In the genomic region with DNA sequence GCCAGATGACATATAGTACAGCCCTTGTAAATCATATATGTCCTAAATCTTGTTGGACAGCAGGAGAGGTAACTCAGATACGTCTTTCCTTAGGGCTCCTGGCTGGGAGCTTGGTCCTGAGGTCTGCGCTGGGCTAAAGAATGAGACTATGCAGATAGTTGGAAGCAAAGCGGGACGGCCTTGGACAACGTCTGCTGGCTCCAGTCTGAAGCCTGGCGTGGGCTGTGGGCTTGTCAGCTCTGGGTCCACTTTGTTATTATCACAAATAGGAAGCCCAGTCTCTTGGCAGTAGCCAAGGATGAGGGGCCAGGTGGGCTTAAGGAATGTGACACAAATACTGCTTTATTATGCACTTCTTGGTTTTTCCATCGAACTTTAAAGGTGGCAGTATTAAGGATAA, we compare ENCODE assay signal across 13 cellular contexts.
A peak's percentile ranks its signal among the peaks of the same experiment; 100 is the strongest.
DNase-seq lines count a peak whose midpoint lies in the region; ATAC-seq and TF ChIP-seq lines count a peak whose summit lies in the region.
"Had no signal": no experiment of that assay in that cellular context is flagged by ENCODE, and none has a peak within 500 bp of the region (broad histone marks: within the 10 kb centered on the region; RNA-seq: fewer than 3 reads in every experiment).

No MANE protein-coding gene starts in this region.

- H3K4me3 Mint-ChIP-seq in endodermal cell, result no peak overlapping the region
- H3K4me3 Mint-ChIP-seq in nephron, result no peak overlapping the region
- H3K4me3 Mint-ChIP-seq in natural killer cell, result no peak overlapping the region
- H3K4me3 Mint-ChIP-seq in activated CD4-positive, alpha-beta memory T cell treated with anti-CD3 and anti-CD28 coated beads, Interleukin-2, amount 10 ng/mL, durations not matched to agents 7 days and 5 days, result no peak overlapping the region
- H3K4me3 Mint-ChIP-seq: CD4-positive, alpha-beta memory T cell had no signal

- H3K4me1 Mint-ChIP-seq in endodermal cell (peaks cover 3% of the 10 kb centered on the region), nephron (peaks cover 60% of the 10 kb centered on the region), natural killer cell (no peaks in the 10 kb centered on the region)
- no peaks in the 10 kb centered on the region for H3K4me1 Mint-ChIP-seq in activated CD4-positive, alpha-beta memory T cell treated with anti-CD3 and anti-CD28 coated beads, Interleukin-2, amount 10 ng/mL, durations not matched to agents 7 days and 5 days
- H3K4me1 Mint-ChIP-seq: CD4-positive, alpha-beta memory T cell had no signal

- 94 to 100% methylated on average over 3 to 7 of the region's 7 CpGs for WGBS in endodermal cell (ENCODE audit: insufficient coverage in 1 of 2, insufficient read length in 1 of 2), 2 experiments
- WGBS in testis, 2 donors, result 43 to 62% methylated on average over 7 of the region's 7 CpGs

- H3K4me1 ChIP-seq in endodermal cell (ENCODE audit: control insufficient read depth, insufficient read depth, low read length), result no peaks in the 10 kb centered on the region
- peaks cover 8% of the 10 kb centered on the region for H3K4me1 ChIP-seq in testis
- H3K4me1 ChIP-seq: HAP-1 had no signal

- TF ChIP-seq CTCF in endodermal cell (conservative IDR thresholded peaks at IDR 0.05) (no peak), nephron (IDR thresholded peaks at IDR 0.05; ENCODE audit: unreplicated experiment in 3 of 3) (no peak), testis (IDR thresholded peaks at IDR 0.05) (no peak), natural killer cell (IDR thresholded peaks at IDR 0.05) (no peak)

- H3K4me3 ChIP-seq in endodermal cell (ENCODE audit: low read length) (no peak overlapping the region), testis (no peak overlapping the region)
- H3K4me3 ChIP-seq: HAP-1 had no signal

- CTCF ChIA-PET in activated CD4-positive, alpha-beta memory T cell treated with anti-CD3 and anti-CD28 coated beads, Interleukin-2, amount 10 ng/mL, durations not matched to agents 7 days and 5 days (lab: Charles Lee), result no interaction called here

- TF ChIP-seq POLR2A in testis (IDR thresholded peaks at IDR 0.05), result no peak

- H3K36me3 Mint-ChIP-seq in endodermal cell (ENCODE audit: low read depth), result no peaks in the 10 kb centered on the region
- H3K36me3 Mint-ChIP-seq in nephron (ENCODE audit: low read depth), result no peaks in the 10 kb centered on the region
- H3K36me3 Mint-ChIP-seq in natural killer cell, result no peaks in the 10 kb centered on the region
- no peaks in the 10 kb centered on the region for H3K36me3 Mint-ChIP-seq in activated CD4-positive, alpha-beta memory T cell treated with anti-CD3 and anti-CD28 coated beads, Interleukin-2, amount 10 ng/mL, durations not matched to agents 7 days and 5 days (ENCODE audit: low read depth)
- H3K36me3 Mint-ChIP-seq: CD4-positive, alpha-beta memory T cell had no signal

- H3K27ac ChIP-seq in endodermal cell (ENCODE audit: low read depth, low read length), result peak overlapping the region; percentile 29
- no peak overlapping the region for H3K27ac ChIP-seq in testis

- no peak overlapping the region for H3K27ac Mint-ChIP-seq in endodermal cell
- peak overlapping the region; percentile 67 to 90 (median 68) for H3K27ac Mint-ChIP-seq in nephron
- no peak overlapping the region for H3K27ac Mint-ChIP-seq in natural killer cell
- H3K27ac Mint-ChIP-seq in activated CD4-positive, alpha-beta memory T cell treated with anti-CD3 and anti-CD28 coated beads, Interleukin-2, amount 10 ng/mL, durations not matched to agents 7 days and 5 days, result no peak overlapping the region
- H3K27ac Mint-ChIP-seq: CD4-positive, alpha-beta memory T cell had no signal

- H3K27me3 ChIP-seq in endodermal cell (ENCODE audit: control insufficient read depth, insufficient read depth, low read length, poor library complexity, severe bottlenecking) (no peaks in the 10 kb centered on the region), testis (no peaks in the 10 kb centered on the region)

- ATAC-seq in natural killer cell, result no peak

- POLR2A ChIA-PET in activated CD4-positive, alpha-beta memory T cell treated with anti-CD3 and anti-CD28 coated beads, Interleukin-2, amount 10 ng/mL, durations not matched to agents 7 days and 5 days (lab: Charles Lee), result no interaction called here

- H3K9ac ChIP-seq in endodermal cell (ENCODE audit: extremely low read depth, low read length, poor library complexity, severe bottlenecking), result no peak overlapping the region

- intact Hi-C loops in testis (cut with DNase I; ENCODE audit: low total_unique reads), result no loop called here
- intact Hi-C loops in natural killer cell (cut with micrococcal nuclease), result no loop called here

- H3K9me3 ChIP-seq in endodermal cell (ENCODE audit: control insufficient read depth, low read length) (no peaks in the 10 kb centered on the region), testis (no peaks in the 10 kb centered on the region)
- H3K9me3 ChIP-seq: HAP-1 had no signal

- DNase-seq in endodermal cell (no peak), testis (peak; percentile 35), natural killer cell (no peak)
- DNase-seq in activated CD4-positive, alpha-beta T cell treated with anti-CD3 and anti-CD28 coated beads for 1 hour, result no peak
- DNase-seq in activated CD4-positive, alpha-beta memory T cell treated with anti-CD3 and anti-CD28 coated beads, Interleukin-2, amount 10 ng/mL, durations not matched to agents 7 days and 5 days, result no peak
- DNase-seq: C1 segment of cervical spinal cord; Calu3; CD4-positive, alpha-beta memory T cell; COR-L47; DMS53; GOT3 had no signal

- H3K27me3 Mint-ChIP-seq in endodermal cell (ENCODE audit: insufficient read depth) (no peaks in the 10 kb centered on the region), nephron (ENCODE audit: low read depth) (no peaks in the 10 kb centered on the region), natural killer cell (ENCODE audit: low read depth in 2 of 2) (peaks cover 5 to 21% of the 10 kb centered on the region in 2 donors)
- peaks cover 5% of the 10 kb centered on the region for H3K27me3 Mint-ChIP-seq in activated CD4-positive, alpha-beta memory T cell treated with anti-CD3 and anti-CD28 coated beads, Interleukin-2, amount 10 ng/mL, durations not matched to agents 7 days and 5 days
- H3K27me3 Mint-ChIP-seq: CD4-positive, alpha-beta memory T cell had no signal

- no peaks in the 10 kb centered on the region for H3K36me3 ChIP-seq in endodermal cell (ENCODE audit: control insufficient read depth, insufficient read depth, low read length)
- no peaks in the 10 kb centered on the region for H3K36me3 ChIP-seq in testis (ENCODE audit: low read depth, missing control alignments)
- H3K36me3 ChIP-seq: HAP-1 had no signal

- H3K9me3 Mint-ChIP-seq in endodermal cell (no peaks in the 10 kb centered on the region), nephron (no peaks in the 10 kb centered on the region), natural killer cell (no peaks in the 10 kb centered on the region)
- H3K9me3 Mint-ChIP-seq in activated CD4-positive, alpha-beta memory T cell treated with anti-CD3 and anti-CD28 coated beads, Interleukin-2, amount 10 ng/mL, durations not matched to agents 7 days and 5 days, result no peaks in the 10 kb centered on the region
- H3K9me3 Mint-ChIP-seq: CD4-positive, alpha-beta memory T cell had no signal

Comparison
In these comparisons a context has a peak if more than half of its experiments do, and no peak if none do; other contexts are left out.
1. H3K27ac Mint-ChIP-seq: peak in nephron (3 of 3); none in endodermal cell (single experiment), natural killer cell (0 of 2) and activated CD4-positive, alpha-beta memory T cell treated with anti-CD3 and anti-CD28 coated beads, Interleukin-2, amount 10 ng/mL, durations not matched to agents 7 days and 5 days (single experiment).